Comparison of ENCODE assay signal across 19 cellular contexts in genomic region chr7:47295606-47296005, GRCh38.
"Had no signal": no experiment of that assay in that cellular context is flagged by ENCODE, and none has a peak within 500 bp of the region (broad histone marks: within the 10 kb centered on the region; RNA-seq: fewer than 3 reads in every experiment).

No MANE protein-coding gene starts in this region.

- H3K9me3 ChIP-seq: esophagus muscularis mucosa, ovary, transverse colon had no signal

- H3K36me3 ChIP-seq: cardiac muscle cell, ovary had no signal

- H3K27ac Mint-ChIP-seq: activated CD4-positive, alpha-beta memory T cell treated with anti-CD3 and anti-CD28 coated beads for 36 hours; activated CD8-positive, alpha-beta memory T cell treated with anti-CD3 and anti-CD28 coated beads, Interleukin-2, amount 10 ng/mL, durations not matched to agents 7 days and 5 days; activated naive CD4-positive, alpha-beta T cell treated with anti-CD3 and anti-CD28 coated beads for 36 hours; activated naive CD8-positive, alpha-beta T cell treated with anti-CD3 and anti-CD28 coated beads, Interleukin-2, amount 50 U/mL, for 24 hours; activated T-helper 2 cell treated with anti-CD3 and anti-CD28 coated beads, Interferon-gamma antibody, Interleukin-2, Interleukin-4, amounts not matched to agents 10 μg/mL and 5 μg/mL and 100 μg/mL, durations not matched to agents 14 hours and 24 hours and 36 hours had no signal

- H3K36me3 Mint-ChIP-seq: activated CD4-positive, alpha-beta memory T cell treated with anti-CD3 and anti-CD28 coated beads for 36 hours; activated CD8-positive, alpha-beta memory T cell treated with anti-CD3 and anti-CD28 coated beads, Interleukin-2, amount 10 ng/mL, durations not matched to agents 7 days and 5 days had no signal

- H3K9me3 Mint-ChIP-seq: activated CD4-positive, alpha-beta memory T cell treated with anti-CD3 and anti-CD28 coated beads for 36 hours; activated naive CD4-positive, alpha-beta T cell treated with anti-CD3 and anti-CD28 coated beads for 36 hours; activated naive CD8-positive, alpha-beta T cell treated with anti-CD3 and anti-CD28 coated beads, Interleukin-2, amount 50 U/mL, for 24 hours; activated T-helper 2 cell treated with anti-CD3 and anti-CD28 coated beads, Interferon-gamma antibody, Interleukin-2, Interleukin-4, amounts not matched to agents 10 μg/mL and 5 μg/mL and 100 μg/mL, durations not matched to agents 14 hours and 24 hours and 36 hours; neural crest cell had no signal

- H3K4me3 Mint-ChIP-seq: activated CD4-positive, alpha-beta memory T cell treated with anti-CD3 and anti-CD28 coated beads for 36 hours; activated CD8-positive, alpha-beta memory T cell treated with anti-CD3 and anti-CD28 coated beads, Interleukin-2, amount 10 ng/mL, durations not matched to agents 7 days and 5 days; activated naive CD4-positive, alpha-beta T cell treated with anti-CD3 and anti-CD28 coated beads for 36 hours; activated naive CD8-positive, alpha-beta T cell treated with anti-CD3 and anti-CD28 coated beads, Interleukin-2, amount 50 U/mL, for 24 hours; neural crest cell had no signal

- H3K27ac ChIP-seq: cardiac muscle cell, ovary, VCaP had no signal

- H3K27me3 ChIP-seq: cardiac muscle cell, esophagus muscularis mucosa, ovary, transverse colon had no signal

- H3K27me3 Mint-ChIP-seq: activated CD4-positive, alpha-beta memory T cell treated with anti-CD3 and anti-CD28 coated beads for 36 hours; activated CD8-positive, alpha-beta memory T cell treated with anti-CD3 and anti-CD28 coated beads, Interleukin-2, amount 10 ng/mL, durations not matched to agents 7 days and 5 days; activated naive CD8-positive, alpha-beta T cell treated with anti-CD3 and anti-CD28 coated beads, Interleukin-2, amount 50 U/mL, for 24 hours had no signal

- H3K4me3 ChIP-seq: cardiac muscle cell, esophagus muscularis mucosa, lung, ovary, skin epidermis, transverse colon had no signal

- DNase-seq: activated CD4-positive, alpha-beta memory T cell treated with anti-CD3 and anti-CD28 coated beads for 36 hours; activated CD4-positive, alpha-beta T cell treated with anti-CD3 and anti-CD28 coated beads for 1 hour; activated CD8-positive, alpha-beta memory T cell treated with anti-CD3 and anti-CD28 coated beads, Interleukin-2, amount 10 ng/mL, durations not matched to agents 7 days and 5 days; activated naive CD4-positive, alpha-beta T cell treated with anti-CD3 and anti-CD28 coated beads for 36 hours; activated naive CD8-positive, alpha-beta T cell treated with anti-CD3 and anti-CD28 coated beads, Interleukin-2, amount 50 U/mL, for 24 hours; activated T-cell treated with anti-CD3 and anti-CD28 coated beads, Interleukin-2, amount 50 U/mL, for 1 hour; ovary; retina; stimulated activated CD4-positive, alpha-beta T cell treated with anti-CD3 and anti-CD28 coated beads, Interleukin-4, amount 100 ng/mL, for 24 hours; stimulated activated naive CD4-positive, alpha-beta T cell treated with Interleukin-2 at 50 U/mL for 16 hours; substantia nigra; transverse colon had no signal

- ATAC-seq: activated CD8-positive, alpha-beta memory T cell treated with anti-CD3 and anti-CD28 coated beads, Interleukin-2, amount 10 ng/mL, durations not matched to agents 7 days and 5 days; activated naive CD8-positive, alpha-beta T cell treated with anti-CD3 and anti-CD28 coated beads, Interleukin-2, amount 50 U/mL, for 24 hours had no signal
